17 cellular contexts compared by ENCODE assay signal in genomic region chr7:8284606-8285005, GRCh38. TPM values are rescaled to one million over a fixed set of nuclear protein-coding genes. Genes with fewer than 3 reads are reported as not detected.
DNase-seq lines count a peak whose midpoint lies in the region; ATAC-seq and TF ChIP-seq lines count a peak whose summit lies in the region.
"Had no signal": no experiment of that assay in that cellular context is flagged by ENCODE, and none has a peak within 500 bp of the region (broad histone marks: within the 10 kb centered on the region; RNA-seq: fewer than 3 reads in every experiment).

No MANE protein-coding gene starts in this region.

- H3K4me1 ChIP-seq in colonic mucosa, result no peaks in the 10 kb centered on the region
- H3K4me1 ChIP-seq in esophagus muscularis mucosa, result peaks cover 0 to 3% (median 0%) of the 10 kb centered on the region in 4 donors
- H3K4me1 ChIP-seq: suprapubic skin had no signal

- H3K4me3 ChIP-seq in colonic mucosa, result no peak overlapping the region
- no peak overlapping the region for H3K4me3 ChIP-seq in esophagus muscularis mucosa
- H3K4me3 ChIP-seq: PC-9, suprapubic skin had no signal

- no peaks in the 10 kb centered on the region for H3K9me3 ChIP-seq in colonic mucosa
- H3K9me3 ChIP-seq in esophagus muscularis mucosa, result no peaks in the 10 kb centered on the region
- H3K9me3 ChIP-seq: suprapubic skin had no signal

- WGBS in esophagus muscularis mucosa, result 32% methylated on average over 1 of the region's 1 CpG

- H3K27me3 ChIP-seq in colonic mucosa (no peaks in the 10 kb centered on the region), esophagus muscularis mucosa (no peaks in the 10 kb centered on the region)
- H3K27me3 ChIP-seq: suprapubic skin had no signal

- TF ChIP-seq POLR2A in esophagus muscularis mucosa (IDR thresholded peaks at IDR 0.05; ENCODE audit: low read depth), result no peak

- H3K27ac ChIP-seq in colonic mucosa, result no peak overlapping the region
- no peak overlapping the region for H3K27ac ChIP-seq in esophagus muscularis mucosa (replicated peaks in 1 of 4)
- H3K27ac ChIP-seq: PC-9, suprapubic skin had no signal

- no peak for TF ChIP-seq EP300 in esophagus muscularis mucosa (IDR thresholded peaks at IDR 0.05)

- no peaks in the 10 kb centered on the region for H3K36me3 ChIP-seq in colonic mucosa
- no peaks in the 10 kb centered on the region for H3K36me3 ChIP-seq in esophagus muscularis mucosa
- H3K36me3 ChIP-seq: suprapubic skin had no signal

- no peak for TF ChIP-seq CTCF in colonic mucosa (IDR thresholded peaks at IDR 0.05)
- no peak for TF ChIP-seq CTCF in esophagus muscularis mucosa (IDR thresholded peaks at IDR 0.05)

- ATAC-seq in HG03521 (IDR thresholded peaks at IDR 0.05; ENCODE audit: unreplicated experiment), result no peak
- ATAC-seq: activated T-helper 17 cell treated with anti-CD3 and anti-CD28 coated beads, Interleukin-2, amount 50 U/mL, for 72 hours had no signal

- no peak overlapping the region for H3K9ac ChIP-seq in colonic mucosa (ENCODE audit: low read depth in 2 of 2, low read length in 2 of 2)

- intact Hi-C loops in colonic mucosa (cut with DNase I) (no loop called here), esophagus muscularis mucosa (cut with DNase I) (no loop called here)

- DNase-seq in NCI-H748 (lab: John Stamatoyannopoulos, UW; ENCODE audit: unreplicated experiment), result peak; percentile 28
- DNase-seq in NCI-H748 treated with DMSO at 0.1 percent for 48 hours (lab: John Stamatoyannopoulos, UW), result no peak
- peak; percentile 53 for DNase-seq in NCI-H2171 (lab: John Stamatoyannopoulos, UW)
- DNase-seq in colonic mucosa, result peak; percentile 65
- DNase-seq in renal cortical epithelial cell (ENCODE audit: low read depth), result peak; percentile 18
- DNase-seq in esophagus muscularis mucosa (ENCODE audit: extremely low spot score), result no peak
- DNase-seq in activated CD4-positive, alpha-beta T cell treated with anti-CD3 and anti-CD28 coated beads for 48 hours, result no peak
- DNase-seq: activated naive CD8-positive, alpha-beta T cell treated with anti-CD3 and anti-CD28 coated beads, Interleukin-2, amount 10 ng/mL, durations not matched to agents 7 days and 5 days; C1 segment of cervical spinal cord; NCI-H1694; NCI-H82; PC-9; retina; T1000 had no signal

RNA-seq across cellular contexts. Expression of gene ICA1, which starts 22.6 kb away (rescaled TPM):
- total RNA-seq in colonic mucosa (10 to 100 TPM; 46.1 to 47.5 TPM), renal cortical epithelial cell (13.7 and 26.6 TPM in 2 replicates), esophagus muscularis mucosa (1 to 10 TPM; 4.1 to 7.4 (median 5.8) TPM)

Comparison
In these comparisons a context has a peak if more than half of its experiments do, and no peak if none do; other contexts are left out.
1. DNase-seq: peak in NCI-H748 (single experiment), NCI-H2171 (single experiment), colonic mucosa (single experiment) and renal cortical epithelial cell (single experiment); none in NCI-H748 treated with DMSO at 0.1 percent for 48 hours (single experiment), esophagus muscularis mucosa (single experiment) and activated CD4-positive, alpha-beta T cell treated with anti-CD3 and anti-CD28 coated beads for 48 hours (single experiment).